In the genomic region with DNA sequence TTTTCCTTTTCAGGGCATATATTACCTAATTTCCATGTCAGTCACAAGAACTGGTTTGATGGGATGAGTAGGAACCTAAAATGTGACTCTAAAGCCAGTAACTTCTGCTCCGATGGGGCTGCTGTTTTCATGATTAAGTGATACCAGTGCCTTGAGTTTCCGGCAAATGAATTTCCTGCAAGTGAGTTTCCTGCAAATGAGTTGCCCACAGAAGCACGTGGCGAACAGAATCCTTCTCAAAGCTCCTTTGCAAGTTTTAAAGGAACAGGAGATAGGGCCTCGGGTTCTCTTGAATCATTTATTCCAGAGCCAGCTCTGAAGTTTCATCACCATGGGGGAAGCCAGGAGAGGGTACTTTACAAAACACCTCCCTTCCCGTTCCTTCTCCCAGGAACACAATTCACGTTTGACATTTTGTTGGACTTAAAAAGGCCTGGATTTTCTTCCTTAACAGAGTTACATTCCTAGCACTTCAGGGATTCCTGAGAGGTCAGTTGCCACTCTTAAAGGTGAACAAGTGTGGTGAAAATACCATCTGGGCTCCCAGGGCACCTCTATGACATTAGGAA, we compare ENCODE assay signal across 8 cellular contexts. TPM values are rescaled to one million over a fixed set of nuclear protein-coding genes. Genes with fewer than 3 reads are reported as not detected.
DNase-seq lines count a peak whose midpoint lies in the region; ATAC-seq and FAIRE-seq lines count a peak whose summit lies in the region.

No MANE protein-coding gene starts in this region.

- H3K4me1 Mint-ChIP-seq in activated CD4-positive, alpha-beta T cell treated with anti-CD3 and anti-CD28 coated beads for 36 hours: peaks cover 46% of the 10 kb centered on the region
- H3K4me1 Mint-ChIP-seq in activated naive CD4-positive, alpha-beta T cell treated with anti-CD3 and anti-CD28 coated beads, Interleukin-2, amount 10 ng/mL, durations not matched to agents 7 days and 5 days: peaks cover 55% of the 10 kb centered on the region
- H3K4me1 Mint-ChIP-seq in stimulated activated naive CD8-positive, alpha-beta T cell treated with anti-CD3 and anti-CD28 coated beads, Interleukin-15, Interleukin-2, amounts not matched to agents 100 ng/mL and 50 ng/mL, for 24 hours (ENCODE audit: low read depth): peaks cover 51% of the 10 kb centered on the region

- peak overlapping the region; percentile 99 for H3K27ac Mint-ChIP-seq in activated CD4-positive, alpha-beta T cell treated with anti-CD3 and anti-CD28 coated beads for 36 hours
- H3K27ac Mint-ChIP-seq in activated naive CD4-positive, alpha-beta T cell treated with anti-CD3 and anti-CD28 coated beads, Interleukin-2, amount 10 ng/mL, durations not matched to agents 7 days and 5 days: peak overlapping the region; percentile 97
- H3K27ac Mint-ChIP-seq in stimulated activated naive CD8-positive, alpha-beta T cell treated with anti-CD3 and anti-CD28 coated beads, Interleukin-15, Interleukin-2, amounts not matched to agents 100 ng/mL and 50 ng/mL, for 24 hours: peak overlapping the region; percentile 91

- CTCF ChIA-PET in activated CD4-positive, alpha-beta T cell treated with anti-CD3 and anti-CD28 coated beads for 36 hours (lab: Charles Lee): interaction anchor here (0.7 to 3.8 kb wide), 9 partner anchors 9 to 137 kb away, joined by 3 to 33 read pairs (median 7); a partner anchor contains a TSS
- CTCF ChIA-PET in activated naive CD4-positive, alpha-beta T cell treated with anti-CD3 and anti-CD28 coated beads, Interleukin-2, amount 10 ng/mL, durations not matched to agents 7 days and 5 days (lab: Charles Lee): interaction anchor here (0.5 to 2.6 kb wide), 6 partner anchors 14 to 135 kb away, joined by 3 to 19 read pairs (median 4); a partner anchor contains a TSS

- ATAC-seq in activated CD4-positive, alpha-beta T cell treated with anti-CD3 and anti-CD28 coated beads for 36 hours: peak; percentile 7
- ATAC-seq in HG03175 (IDR thresholded peaks at IDR 0.05; ENCODE audit: unreplicated experiment): no peak

- DNase-seq in activated CD4-positive, alpha-beta T cell treated with anti-CD3 and anti-CD28 coated beads for 36 hours: peak; percentile 67
- DNase-seq in activated CD4-positive, alpha-beta T cell treated with anti-CD3 and anti-CD28 coated beads, Interleukin-2, amount 50 U/mL, for 1 hour: no peak
- DNase-seq in activated naive CD4-positive, alpha-beta T cell treated with anti-CD3 and anti-CD28 coated beads, Interleukin-2, amount 10 ng/mL, durations not matched to agents 7 days and 5 days: peak; percentile 68
- DNase-seq in islet precursor cell (peak; percentile 71), NCI-H2196 (lab: John Stamatoyannopoulos, UW; ENCODE audit: unreplicated experiment) (no peak), HTR-8/SVneo (ENCODE audit: insufficient read length, low spot score) (no peak)

- POLR2A ChIA-PET in activated CD4-positive, alpha-beta T cell treated with anti-CD3 and anti-CD28 coated beads for 36 hours (lab: Charles Lee): interaction anchor here (0.6 to 1.3 kb wide), 4 partner anchors 22 to 117 kb away, joined by 3 to 4 read pairs (median 4); a partner anchor contains a TSS

- no peak for FAIRE-seq in HTR-8/SVneo (lab: Jason Lieb, UNC)

- intact Hi-C loops in activated CD4-positive, alpha-beta T cell treated with anti-CD3 and anti-CD28 coated beads for 36 hours (cut with DNase I, micrococcal nuclease): no loop called here

- H3K4me3 Mint-ChIP-seq in activated CD4-positive, alpha-beta T cell treated with anti-CD3 and anti-CD28 coated beads for 36 hours: peak overlapping the region; percentile 78
- H3K4me3 Mint-ChIP-seq in activated naive CD4-positive, alpha-beta T cell treated with anti-CD3 and anti-CD28 coated beads, Interleukin-2, amount 10 ng/mL, durations not matched to agents 7 days and 5 days: peak overlapping the region; percentile 63
- peak overlapping the region; percentile 67 for H3K4me3 Mint-ChIP-seq in stimulated activated naive CD8-positive, alpha-beta T cell treated with anti-CD3 and anti-CD28 coated beads, Interleukin-15, Interleukin-2, amounts not matched to agents 100 ng/mL and 50 ng/mL, for 24 hours

- H3K36me3 Mint-ChIP-seq in activated CD4-positive, alpha-beta T cell treated with anti-CD3 and anti-CD28 coated beads for 36 hours (ENCODE audit: low read depth): peaks cover 16% of the 10 kb centered on the region
- H3K36me3 Mint-ChIP-seq in activated naive CD4-positive, alpha-beta T cell treated with anti-CD3 and anti-CD28 coated beads, Interleukin-2, amount 10 ng/mL, durations not matched to agents 7 days and 5 days: peaks cover 9% of the 10 kb centered on the region
- peaks cover 15% of the 10 kb centered on the region for H3K36me3 Mint-ChIP-seq in stimulated activated naive CD8-positive, alpha-beta T cell treated with anti-CD3 and anti-CD28 coated beads, Interleukin-15, Interleukin-2, amounts not matched to agents 100 ng/mL and 50 ng/mL, for 24 hours (ENCODE audit: low read depth)

- H3K27me3 Mint-ChIP-seq in activated CD4-positive, alpha-beta T cell treated with anti-CD3 and anti-CD28 coated beads for 36 hours: no peaks in the 10 kb centered on the region
- no peaks in the 10 kb centered on the region for H3K27me3 Mint-ChIP-seq in activated naive CD4-positive, alpha-beta T cell treated with anti-CD3 and anti-CD28 coated beads, Interleukin-2, amount 10 ng/mL, durations not matched to agents 7 days and 5 days
- no peaks in the 10 kb centered on the region for H3K27me3 Mint-ChIP-seq in stimulated activated naive CD8-positive, alpha-beta T cell treated with anti-CD3 and anti-CD28 coated beads, Interleukin-15, Interleukin-2, amounts not matched to agents 100 ng/mL and 50 ng/mL, for 24 hours

- no peaks in the 10 kb centered on the region for H3K9me3 Mint-ChIP-seq in activated CD4-positive, alpha-beta T cell treated with anti-CD3 and anti-CD28 coated beads for 36 hours (ENCODE audit: low read depth)
- no peaks in the 10 kb centered on the region for H3K9me3 Mint-ChIP-seq in activated naive CD4-positive, alpha-beta T cell treated with anti-CD3 and anti-CD28 coated beads, Interleukin-2, amount 10 ng/mL, durations not matched to agents 7 days and 5 days
- H3K9me3 Mint-ChIP-seq in stimulated activated naive CD8-positive, alpha-beta T cell treated with anti-CD3 and anti-CD28 coated beads, Interleukin-15, Interleukin-2, amounts not matched to agents 100 ng/mL and 50 ng/mL, for 24 hours: no peaks in the 10 kb centered on the region

RNA-seq across cellular contexts. Expression of a gene that starts 2.2 kb away (rescaled TPM):
- total RNA-seq in activated CD4-positive, alpha-beta T cell treated with anti-CD3 and anti-CD28 coated beads for 36 hours: 10 to 100 TPM; 33.4 to 36.5 TPM

RNA-seq across cellular contexts. Expression of a gene that starts 28.6 kb away (rescaled TPM):
- 1 to 10 TPM; 7.2 to 7.3 TPM for total RNA-seq in activated CD4-positive, alpha-beta T cell treated with anti-CD3 and anti-CD28 coated beads for 36 hours

Comparison
In these comparisons a context has a peak if more than half of its experiments do, and no peak if none do; other contexts are left out.
1. DNase-seq: peak in activated CD4-positive, alpha-beta T cell treated with anti-CD3 and anti-CD28 coated beads for 36 hours (single experiment), activated naive CD4-positive, alpha-beta T cell treated with anti-CD3 and anti-CD28 coated beads, Interleukin-2, amount 10 ng/mL, durations not matched to agents 7 days and 5 days (single experiment) and islet precursor cell (single experiment); none in activated CD4-positive, alpha-beta T cell treated with anti-CD3 and anti-CD28 coated beads, Interleukin-2, amount 50 U/mL, for 1 hour (single experiment), NCI-H2196 (single experiment) and HTR-8/SVneo (single experiment).
2. Peak in every context shown above with its lines, with median percentiles within 50 percentile points of each other: H3K27ac Mint-ChIP-seq and H3K4me3 Mint-ChIP-seq.